In genomic region chrX:129782706-129783105, GRCh38 we compare ENCODE assay signal across 17 cellular contexts. TPM values are rescaled to one million over a fixed set of nuclear protein-coding genes. Genes with fewer than 3 reads are reported as not detected.
A peak's percentile ranks its signal among the peaks of the same experiment; 100 is the strongest.
DNase-seq lines count a peak whose midpoint lies in the region; ATAC-seq and TF ChIP-seq lines count a peak whose summit lies in the region.
"Had no signal": no experiment of that assay in that cellular context is flagged by ENCODE, and none has a peak within 500 bp of the region (broad histone marks: within the 10 kb centered on the region; RNA-seq: fewer than 3 reads in every experiment).

No MANE protein-coding gene starts in this region.

- peaks cover 44% of the 10 kb centered on the region for H3K4me1 ChIP-seq in Loucy (ENCODE audit: insufficient read depth, low read length, poor library complexity, severe bottlenecking)
- H3K4me1 ChIP-seq: tibial nerve had no signal

- H3K79me2 ChIP-seq in Loucy (ENCODE audit: insufficient read depth, low read length), result peaks cover 98% of the 10 kb centered on the region

- H4K20me1 ChIP-seq in Loucy (ENCODE audit: insufficient read depth, low read length, poor library complexity, severe bottlenecking), result peaks cover 55% of the 10 kb centered on the region

- peaks cover 8% of the 10 kb centered on the region for H3K27me3 ChIP-seq in Loucy (ENCODE audit: insufficient read depth, low read length, poor library complexity, severe bottlenecking)
- H3K27me3 ChIP-seq: cardiac muscle cell, tibial nerve had no signal

- H3K36me3 ChIP-seq in Loucy (ENCODE audit: insufficient read depth, low read length), result peaks cover 27% of the 10 kb centered on the region
- H3K36me3 ChIP-seq: cardiac muscle cell, tibial nerve had no signal

- no peaks in the 10 kb centered on the region for H3K9me2 ChIP-seq in Loucy (replicated peaks; ENCODE audit: low read depth, low read length)

- H2AFZ ChIP-seq in Loucy (ENCODE audit: low read length), result no peak overlapping the region

- POLR2A ChIA-PET in activated naive CD8-positive, alpha-beta T cell treated with anti-CD3 and anti-CD28 coated beads, Interleukin-2, amount 10 ng/mL, durations not matched to agents 7 days and 5 days (lab: Charles Lee), result interaction anchor here (1.1 to 8.2 kb wide), 10 partner anchors 10 to 56 kb away, joined by 3 to 155 read pairs (median 7); no protein-coding TSS in a partner anchor

- H3F3A ChIP-seq in Loucy (ENCODE audit: low read depth), result peaks cover 3% of the 10 kb centered on the region; the same call in 1 of the 2 replicates

- H3K4me2 ChIP-seq in Loucy (ENCODE audit: low read depth, low read length, poor library complexity, severe bottlenecking), result peak overlapping the region; percentile 87

- H3K9ac ChIP-seq in Loucy (ENCODE audit: low read depth, low read length, poor library complexity, severe bottlenecking), result peak overlapping the region; percentile 95

- peak overlapping the region; percentile 96 for H3K4me3 ChIP-seq in Loucy (ENCODE audit: low read length, poor library complexity, severe bottlenecking)
- H3K4me3 ChIP-seq: cardiac muscle cell, mucosa of descending colon had no signal

- no peak for TF ChIP-seq CTCF in Loucy (conservative IDR thresholded peaks at IDR 0.05; ENCODE audit: low read length)

- peaks cover 74% of the 10 kb centered on the region for H3K4me1 Mint-ChIP-seq in activated T-cell treated with anti-CD3 and anti-CD28 coated beads, Interleukin-2, amount 50 U/mL, for 72 hours (ENCODE audit: low read depth)
- H3K4me1 Mint-ChIP-seq in activated naive CD8-positive, alpha-beta T cell treated with anti-CD3 and anti-CD28 coated beads, Interleukin-2, amount 10 ng/mL, durations not matched to agents 7 days and 5 days, result peaks cover 49% of the 10 kb centered on the region
- H3K4me1 Mint-ChIP-seq in stimulated activated effector memory CD8-positive, alpha-beta T cell treated with anti-CD3 and anti-CD28 coated beads, Interleukin-12 subunit alpha, Interleukin-12 subunit beta, amount 100 ng/mL, for 72 hours, result peaks cover 63% of the 10 kb centered on the region

- H3K9me3 ChIP-seq in Loucy (ENCODE audit: insufficient read depth, low read depth, low read length), result no peaks in the 10 kb centered on the region
- H3K9me3 ChIP-seq: mucosa of descending colon, tibial nerve had no signal

- no peaks in the 10 kb centered on the region for H3K27me3 Mint-ChIP-seq in activated T-cell treated with anti-CD3 and anti-CD28 coated beads, Interleukin-2, amount 50 U/mL, for 72 hours (ENCODE audit: low read depth)
- no peaks in the 10 kb centered on the region for H3K27me3 Mint-ChIP-seq in activated naive CD8-positive, alpha-beta T cell treated with anti-CD3 and anti-CD28 coated beads, Interleukin-2, amount 10 ng/mL, durations not matched to agents 7 days and 5 days
- H3K27me3 Mint-ChIP-seq: progenitor cell of endocrine pancreas had no signal

- H3K9me3 Mint-ChIP-seq in activated T-cell treated with anti-CD3 and anti-CD28 coated beads, Interleukin-2, amount 50 U/mL, for 72 hours, result peaks cover 0 to 5% of the 10 kb centered on the region in 2 donors
- no peaks in the 10 kb centered on the region for H3K9me3 Mint-ChIP-seq in activated naive CD8-positive, alpha-beta T cell treated with anti-CD3 and anti-CD28 coated beads, Interleukin-2, amount 10 ng/mL, durations not matched to agents 7 days and 5 days
- H3K9me3 Mint-ChIP-seq in stimulated activated effector memory CD8-positive, alpha-beta T cell treated with anti-CD3 and anti-CD28 coated beads, Interleukin-12 subunit alpha, Interleukin-12 subunit beta, amount 100 ng/mL, for 72 hours, result no peaks in the 10 kb centered on the region

- no peak for ATAC-seq in activated T-cell treated with anti-CD3 and anti-CD28 coated beads, Interleukin-2, amount 50 U/mL, for 72 hours (replicated peaks in 1 of 2)
- ATAC-seq in activated naive CD8-positive, alpha-beta T cell treated with anti-CD3 and anti-CD28 coated beads, Interleukin-2, amount 10 ng/mL, durations not matched to agents 7 days and 5 days (ENCODE audit: low read depth), result no peak
- no peak for ATAC-seq in stimulated activated effector memory CD8-positive, alpha-beta T cell treated with anti-CD3 and anti-CD28 coated beads, Interleukin-12 subunit alpha, Interleukin-12 subunit beta, amount 100 ng/mL, for 72 hours
- ATAC-seq: mucosa of descending colon had no signal

- no peak for DNase-seq in activated T-cell treated with anti-CD3 and anti-CD28 coated beads, Interleukin-2, amount 50 U/mL, for 72 hours
- no peak for DNase-seq in activated T-cell treated with anti-CD3 and anti-CD28 coated beads, Interleukin-2, amount 50 U/mL, for 48 hours
- DNase-seq in activated naive CD8-positive, alpha-beta T cell treated with anti-CD3 and anti-CD28 coated beads, Interleukin-2, amount 10 ng/mL, durations not matched to agents 7 days and 5 days, result no peak
- DNase-seq in stimulated activated effector memory CD8-positive, alpha-beta T cell treated with anti-CD3 and anti-CD28 coated beads, Interleukin-12 subunit alpha, Interleukin-12 subunit beta, amount 100 ng/mL, for 72 hours (ENCODE audit: low spot score in 2 of 2), result no peak
- no peak for DNase-seq in NCI-H69 (lab: John Stamatoyannopoulos, UW)
- DNase-seq in H4 (ENCODE audit: low spot score), result no peak
- DNase-seq in nucleus accumbens (lab: John Stamatoyannopoulos, UW), result no peak
- DNase-seq: mucosa of descending colon, NCI-H1417 had no signal

- H3K4me3 Mint-ChIP-seq in activated T-cell treated with anti-CD3 and anti-CD28 coated beads, Interleukin-2, amount 50 U/mL, for 72 hours, result peak overlapping the region; percentile 89 to 94
- H3K4me3 Mint-ChIP-seq in activated naive CD8-positive, alpha-beta T cell treated with anti-CD3 and anti-CD28 coated beads, Interleukin-2, amount 10 ng/mL, durations not matched to agents 7 days and 5 days, result peak overlapping the region; percentile 89
- H3K4me3 Mint-ChIP-seq in stimulated activated effector memory CD8-positive, alpha-beta T cell treated with anti-CD3 and anti-CD28 coated beads, Interleukin-12 subunit alpha, Interleukin-12 subunit beta, amount 100 ng/mL, for 72 hours, result peak overlapping the region; percentile 93

- peaks cover 21 to 33% of the 10 kb centered on the region in 2 donors for H3K36me3 Mint-ChIP-seq in activated T-cell treated with anti-CD3 and anti-CD28 coated beads, Interleukin-2, amount 50 U/mL, for 72 hours (ENCODE audit: insufficient read depth in 2 of 2)
- peaks cover 57% of the 10 kb centered on the region for H3K36me3 Mint-ChIP-seq in activated naive CD8-positive, alpha-beta T cell treated with anti-CD3 and anti-CD28 coated beads, Interleukin-2, amount 10 ng/mL, durations not matched to agents 7 days and 5 days
- H3K36me3 Mint-ChIP-seq in stimulated activated effector memory CD8-positive, alpha-beta T cell treated with anti-CD3 and anti-CD28 coated beads, Interleukin-12 subunit alpha, Interleukin-12 subunit beta, amount 100 ng/mL, for 72 hours, result peaks cover 89% of the 10 kb centered on the region

- H3K27ac Mint-ChIP-seq in activated T-cell treated with anti-CD3 and anti-CD28 coated beads, Interleukin-2, amount 50 U/mL, for 72 hours, result peak overlapping the region; percentile 85
- peak overlapping the region; percentile 85 for H3K27ac Mint-ChIP-seq in activated naive CD8-positive, alpha-beta T cell treated with anti-CD3 and anti-CD28 coated beads, Interleukin-2, amount 10 ng/mL, durations not matched to agents 7 days and 5 days
- peak overlapping the region; percentile 91 for H3K27ac Mint-ChIP-seq in stimulated activated effector memory CD8-positive, alpha-beta T cell treated with anti-CD3 and anti-CD28 coated beads, Interleukin-12 subunit alpha, Interleukin-12 subunit beta, amount 100 ng/mL, for 72 hours
- H3K27ac Mint-ChIP-seq: progenitor cell of endocrine pancreas had no signal

RNA-seq across cellular contexts. Expression of gene SASH3, which starts 3.0 kb away (rescaled TPM):
- total RNA-seq in activated T-cell treated with anti-CD3 and anti-CD28 coated beads, Interleukin-2, amount 50 U/mL, for 72 hours, result 100 to 1,000 TPM; 148 to 166 TPM
- total RNA-seq in activated naive CD8-positive, alpha-beta T cell treated with anti-CD3 and anti-CD28 coated beads, Interleukin-2, amount 10 ng/mL, durations not matched to agents 7 days and 5 days, result 100 to 1,000 TPM; 239 to 241 TPM
- not detected in 2 replicates for total RNA-seq in H4 (2014; rRNA removed; shearing (Covaris generic))
- total RNA-seq: cardiac muscle cell, Daoy, endothelial cell of umbilical vein, glomerular endothelial cell, HT1080, progenitor cell of endocrine pancreas had no signal

RNA-seq across cellular contexts. Expression of gene XPNPEP2, which starts 43.9 kb away (rescaled TPM):
- under 1 TPM; 0.24 to 0.42 TPM for total RNA-seq in activated T-cell treated with anti-CD3 and anti-CD28 coated beads, Interleukin-2, amount 50 U/mL, for 72 hours
- under 1 TPM; 0.65 to 0.67 TPM for total RNA-seq in activated naive CD8-positive, alpha-beta T cell treated with anti-CD3 and anti-CD28 coated beads, Interleukin-2, amount 10 ng/mL, durations not matched to agents 7 days and 5 days
- total RNA-seq in H4 (2014; rRNA removed; shearing (Covaris generic)), result 0.12 TPM in 1 of 2 replicates, not detected in the other
- total RNA-seq: cardiac muscle cell, Daoy, endothelial cell of umbilical vein, glomerular endothelial cell, HT1080, progenitor cell of endocrine pancreas had no signal

Comparison
In these comparisons a context has a peak if more than half of its experiments do, and no peak if none do; other contexts are left out.
1. RNA of gene SASH3, which starts 3.0 kb away (total RNA-seq): 239 to 241 TPM in activated naive CD8-positive, alpha-beta T cell treated with anti-CD3 and anti-CD28 coated beads, Interleukin-2, amount 10 ng/mL, durations not matched to agents 7 days and 5 days and 148 to 166 TPM in activated T-cell treated with anti-CD3 and anti-CD28 coated beads, Interleukin-2, amount 50 U/mL, for 72 hours; not detected in H4; every median in the first group is over 100 times any median in the second.
2. Peak in every context shown above with its lines, with median percentiles within 50 percentile points of each other: H3K27ac Mint-ChIP-seq and H3K4me3 Mint-ChIP-seq.